In the genomic region with DNA sequence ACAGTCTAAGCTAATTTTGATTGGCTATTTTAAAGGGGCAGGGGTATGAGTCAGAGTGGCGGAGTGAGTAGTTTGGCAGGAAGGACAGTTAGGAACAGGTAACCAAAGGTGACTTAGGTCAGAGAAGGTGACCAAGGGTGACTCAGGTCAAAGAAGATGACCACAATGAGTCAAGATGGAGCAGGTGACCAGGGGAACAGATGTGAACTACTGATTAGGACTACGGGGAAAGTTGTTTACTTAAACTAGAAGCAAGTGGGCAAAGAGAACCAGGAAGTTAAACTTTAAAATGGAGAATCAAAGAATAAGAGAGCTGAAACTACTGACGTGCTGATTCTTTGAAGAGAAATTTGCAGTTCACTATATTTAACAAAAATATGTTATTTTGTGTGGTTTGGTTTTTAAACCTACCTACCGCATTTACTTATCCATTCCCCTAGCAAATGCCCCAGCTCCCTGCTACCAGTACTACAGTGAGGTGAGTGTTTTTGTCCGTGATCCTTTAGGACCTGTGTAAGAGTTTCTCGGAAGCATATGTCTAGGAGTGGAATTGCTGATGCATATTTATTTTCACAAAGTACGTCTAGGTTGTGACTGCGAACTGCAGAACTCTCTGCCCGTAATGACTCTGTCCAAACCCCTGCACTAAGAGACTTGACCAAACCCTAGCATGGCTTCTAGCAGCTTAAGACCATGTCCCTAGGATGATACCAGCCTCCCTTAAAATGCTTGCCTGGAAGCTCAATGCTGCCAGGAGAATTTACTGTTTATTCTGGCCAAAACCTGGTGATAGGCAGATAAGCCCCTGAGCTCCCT, we compare ENCODE assay signal across 23 cellular contexts. TPM values are rescaled to one million over a fixed set of nuclear protein-coding genes. Genes with fewer than 3 reads are reported as not detected.
DNase-seq lines count a peak whose midpoint lies in the region; ATAC-seq, FAIRE-seq and TF ChIP-seq lines count a peak whose summit lies in the region.
"Had no signal": no experiment of that assay in that cellular context is flagged by ENCODE, and none has a peak within 500 bp of the region (broad histone marks: within the 10 kb centered on the region; RNA-seq: fewer than 3 reads in every experiment).

No MANE protein-coding gene starts in this region.

- H3K4me3 ChIP-seq in kidney (ENCODE audit: low read length in 2 of 2): no peak overlapping the region
- H3K4me3 ChIP-seq: adrenal gland, coronary artery, esophagus muscularis mucosa, gastroesophageal sphincter, HAP-1, lower lobe of right lung had no signal

- no peaks in the 10 kb centered on the region for H3K36me3 ChIP-seq in kidney (ENCODE audit: control insufficient read depth in 1 of 2, insufficient read depth in 2 of 2, low read length in 2 of 2)
- H3K36me3 ChIP-seq: adrenal gland, BE2C, esophagus muscularis mucosa, gastroesophageal sphincter, HAP-1, lower lobe of right lung had no signal

- H3K9me3 Mint-ChIP-seq in activated T-cell treated with anti-CD3 and anti-CD28 coated beads, Interleukin-2, amount 50 U/mL, for 72 hours: no peaks in the 10 kb centered on the region
- H3K9me3 Mint-ChIP-seq in activated T-cell treated with anti-CD3 and anti-CD28 coated beads, Interleukin-2, amount 50 U/mL, for 4 hours: no peaks in the 10 kb centered on the region
- H3K9me3 Mint-ChIP-seq: activated B cell treated with CpG ODN at 0.5 μM for 24 hours; effector memory CD8-positive, alpha-beta T cell; type B pancreatic cell had no signal

- peak in 1 of 2 donors; percentile 14 for DNase-seq in activated T-cell treated with anti-CD3 and anti-CD28 coated beads, Interleukin-2, amount 50 U/mL, for 72 hours
- no peak for DNase-seq in activated T-cell treated with anti-CD3 and anti-CD28 coated beads, Interleukin-2, amount 50 U/mL, for 4 hours
- DNase-seq in kidney (no peak), mesenteric fat pad (ENCODE audit: low spot score) (no peak), medulla oblongata (ENCODE audit: extremely low spot score) (no peak), NCI-H446 (lab: John Stamatoyannopoulos, UW) (no peak)
- no peak for DNase-seq in stimulated activated naive CD4-positive, alpha-beta T cell treated with Interleukin-2 at 50 U/mL for 16 hours (lab: John Stamatoyannopoulos, UW)
- DNase-seq: activated B cell treated with CpG ODN at 0.5 μM for 24 hours; activated CD4-positive, alpha-beta T cell treated with anti-CD3 and anti-CD28 coated beads, Interleukin-2, amount 50 U/mL, for 48 hours; adrenal gland; BE2C; effector memory CD8-positive, alpha-beta T cell; islet precursor cell; lower lobe of right lung; NCI-H1092; Right ventricle myocardium superior had no signal

- no peak overlapping the region for H3K27ac Mint-ChIP-seq in activated T-cell treated with anti-CD3 and anti-CD28 coated beads, Interleukin-2, amount 50 U/mL, for 72 hours
- H3K27ac Mint-ChIP-seq: activated B cell treated with CpG ODN at 0.5 μM for 24 hours; effector memory CD8-positive, alpha-beta T cell; type B pancreatic cell had no signal

- H3K9ac ChIP-seq in kidney (ENCODE audit: low read length in 2 of 2): peak overlapping the region in 1 of 2 donors; percentile 48

- intact Hi-C loops in kidney (cut with DNase I): no loop called here

- peak; percentile 62 to 69 for ATAC-seq in activated T-cell treated with anti-CD3 and anti-CD28 coated beads, Interleukin-2, amount 50 U/mL, for 72 hours (replicated peaks in 1 of 2)
- ATAC-seq in activated T-cell treated with anti-CD3 and anti-CD28 coated beads, Interleukin-2, amount 50 U/mL, for 4 hours: no peak
- ATAC-seq: effector memory CD8-positive, alpha-beta T cell; gastroesophageal sphincter had no signal

- H3K36me3 Mint-ChIP-seq in activated T-cell treated with anti-CD3 and anti-CD28 coated beads, Interleukin-2, amount 50 U/mL, for 72 hours (ENCODE audit: insufficient read depth in 2 of 2): peaks cover 0 to 4% of the 10 kb centered on the region in 2 donors
- H3K36me3 Mint-ChIP-seq in activated T-cell treated with anti-CD3 and anti-CD28 coated beads, Interleukin-2, amount 50 U/mL, for 4 hours (ENCODE audit: insufficient read depth): no peaks in the 10 kb centered on the region
- H3K36me3 Mint-ChIP-seq: type B pancreatic cell had no signal

- no peak overlapping the region for H3K4me3 Mint-ChIP-seq in activated T-cell treated with anti-CD3 and anti-CD28 coated beads, Interleukin-2, amount 50 U/mL, for 72 hours
- no peak overlapping the region for H3K4me3 Mint-ChIP-seq in activated T-cell treated with anti-CD3 and anti-CD28 coated beads, Interleukin-2, amount 50 U/mL, for 4 hours
- H3K4me3 Mint-ChIP-seq: activated B cell treated with CpG ODN at 0.5 μM for 24 hours; effector memory CD8-positive, alpha-beta T cell; type B pancreatic cell had no signal

- H3K9me3 ChIP-seq in kidney (ENCODE audit: control insufficient read depth in 1 of 2, low read length in 2 of 2): no peaks in the 10 kb centered on the region
- H3K9me3 ChIP-seq: adrenal gland, BE2C, esophagus muscularis mucosa, gastroesophageal sphincter, HAP-1, lower lobe of right lung had no signal

- TF ChIP-seq CTCF in VCaP (conservative IDR thresholded peaks at IDR 0.05) (no peak), kidney (IDR thresholded peaks at IDR 0.05; ENCODE audit: borderline replicate concordance, extremely low read depth, insufficient read depth) (no peak)

- H3K27me3 Mint-ChIP-seq in activated T-cell treated with anti-CD3 and anti-CD28 coated beads, Interleukin-2, amount 50 U/mL, for 72 hours (ENCODE audit: low read depth): peaks cover 38% of the 10 kb centered on the region
- peaks cover 15% of the 10 kb centered on the region for H3K27me3 Mint-ChIP-seq in activated T-cell treated with anti-CD3 and anti-CD28 coated beads, Interleukin-2, amount 50 U/mL, for 4 hours (ENCODE audit: low read depth)

- no peak for FAIRE-seq in kidney (lab: Jason Lieb, UNC)
- FAIRE-seq: GM12891 had no signal

- peaks cover 59% of the 10 kb centered on the region for H3K4me1 Mint-ChIP-seq in activated T-cell treated with anti-CD3 and anti-CD28 coated beads, Interleukin-2, amount 50 U/mL, for 72 hours (ENCODE audit: low read depth)
- H3K4me1 Mint-ChIP-seq in activated T-cell treated with anti-CD3 and anti-CD28 coated beads, Interleukin-2, amount 50 U/mL, for 4 hours (ENCODE audit: low read depth): peaks cover 8% of the 10 kb centered on the region
- H3K4me1 Mint-ChIP-seq: activated B cell treated with CpG ODN at 0.5 μM for 24 hours had no signal

- H3K4me1 ChIP-seq in kidney (ENCODE audit: control insufficient read depth in 1 of 2, insufficient read depth in 1 of 2, low read depth in 1 of 2, low read length in 2 of 2): peaks cover 0 to 13% of the 10 kb centered on the region in 2 donors
- H3K4me1 ChIP-seq: adrenal gland, BE2C had no signal

- peak overlapping the region; percentile 27; the same call in 1 of the 2 replicates for H3K27ac ChIP-seq in VCaP
- peak overlapping the region; percentile 23 to 28 for H3K27ac ChIP-seq in kidney (ENCODE audit: low read depth in 2 of 2, low read length in 2 of 2)
- H3K27ac ChIP-seq: adrenal gland, coronary artery, esophagus muscularis mucosa, gastroesophageal sphincter, lower lobe of right lung had no signal

RNA-seq across cellular contexts. Expression of gene CA12, which starts 14.3 kb away (rescaled TPM):
- total RNA-seq in activated T-cell treated with anti-CD3 and anti-CD28 coated beads, Interleukin-2, amount 50 U/mL, for 72 hours: 1 to 10 TPM in 1 of 2 donors, under 1 TPM in 1; 0.55 to 2.4 TPM
- under 1 TPM; 0.08 to 0.15 (median 0.14) TPM for total RNA-seq in activated T-cell treated with anti-CD3 and anti-CD28 coated beads, Interleukin-2, amount 50 U/mL, for 4 hours
- 237 TPM for total RNA-seq in kidney
- polyA plus RNA-seq in kidney (ENCODE audit: insufficient read depth, low read depth, low replicate concordance): 242 TPM
- total RNA-seq in mesenteric fat pad: 3.1 TPM
- total RNA-seq: activated B cell treated with CpG ODN at 0.5 μM for 24 hours had no signal

Comparison
In these comparisons a context has a peak if more than half of its experiments do, and no peak if none do; other contexts are left out.
1. ATAC-seq: peak in activated T-cell treated with anti-CD3 and anti-CD28 coated beads, Interleukin-2, amount 50 U/mL, for 72 hours (2 of 2); none in activated T-cell treated with anti-CD3 and anti-CD28 coated beads, Interleukin-2, amount 50 U/mL, for 4 hours (0 of 2).
2. RNA of gene CA12, which starts 14.3 kb away (total RNA-seq): 237 TPM in kidney (single experiment); 3.1 TPM in mesenteric fat pad (single experiment), 0.55 to 2.4 TPM in activated T-cell treated with anti-CD3 and anti-CD28 coated beads, Interleukin-2, amount 50 U/mL, for 72 hours and 0.08 to 0.15 TPM in activated T-cell treated with anti-CD3 and anti-CD28 coated beads, Interleukin-2, amount 50 U/mL, for 4 hours; every median in the first group is over 10 times any median in the second.